In the genomic region with DNA sequence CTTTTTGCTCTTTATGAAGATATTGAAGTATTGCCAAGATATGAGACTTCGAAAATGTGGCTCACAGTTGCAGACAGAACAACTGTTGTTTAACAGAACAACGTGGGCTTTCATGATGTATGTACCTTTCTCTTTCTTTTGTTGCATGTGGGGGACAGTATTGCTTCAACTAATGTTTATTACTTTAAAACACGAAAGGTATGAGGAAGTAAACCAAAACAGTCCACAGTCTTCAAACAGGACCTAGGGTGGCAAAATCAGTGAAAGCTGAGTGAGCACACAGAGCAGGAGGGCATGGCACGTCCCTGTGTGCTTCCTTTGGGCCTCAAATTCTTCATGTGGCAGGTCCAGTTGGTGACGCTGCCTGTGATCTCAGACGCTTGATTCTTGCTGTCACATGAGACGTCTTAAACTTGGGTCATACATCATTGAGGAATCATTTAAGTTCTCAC, we compare ENCODE assay signal across 1 cellular context.
TF ChIP-seq lines count a peak whose summit lies in the region.

No MANE protein-coding gene starts in this region.

TF ChIP-seq in GM23338, 12 proteins besides CTCF, POLR2A, EP300 and RAD21:
- TF ChIP-seq EZH2phosphoT487 (IDR thresholded peaks at IDR 0.05; ENCODE audit: unreplicated experiment) (no peak), CREB1 (CRISPR knock-in tag; IDR thresholded peaks at IDR 0.05; ENCODE audit: low read depth) (no peak), POLR2AphosphoS5 (IDR thresholded peaks at IDR 0.05; ENCODE audit: low read depth) (no peak), ZNF331 (CRISPR knock-in tag; IDR thresholded peaks at IDR 0.05; ENCODE audit: low read depth) (no peak), ETS1 (IDR thresholded peaks at IDR 0.05) (no peak), REST (IDR thresholded peaks at IDR 0.05; ENCODE audit: unreplicated experiment) (no peak)
- TF ChIP-seq, protein P1, sequence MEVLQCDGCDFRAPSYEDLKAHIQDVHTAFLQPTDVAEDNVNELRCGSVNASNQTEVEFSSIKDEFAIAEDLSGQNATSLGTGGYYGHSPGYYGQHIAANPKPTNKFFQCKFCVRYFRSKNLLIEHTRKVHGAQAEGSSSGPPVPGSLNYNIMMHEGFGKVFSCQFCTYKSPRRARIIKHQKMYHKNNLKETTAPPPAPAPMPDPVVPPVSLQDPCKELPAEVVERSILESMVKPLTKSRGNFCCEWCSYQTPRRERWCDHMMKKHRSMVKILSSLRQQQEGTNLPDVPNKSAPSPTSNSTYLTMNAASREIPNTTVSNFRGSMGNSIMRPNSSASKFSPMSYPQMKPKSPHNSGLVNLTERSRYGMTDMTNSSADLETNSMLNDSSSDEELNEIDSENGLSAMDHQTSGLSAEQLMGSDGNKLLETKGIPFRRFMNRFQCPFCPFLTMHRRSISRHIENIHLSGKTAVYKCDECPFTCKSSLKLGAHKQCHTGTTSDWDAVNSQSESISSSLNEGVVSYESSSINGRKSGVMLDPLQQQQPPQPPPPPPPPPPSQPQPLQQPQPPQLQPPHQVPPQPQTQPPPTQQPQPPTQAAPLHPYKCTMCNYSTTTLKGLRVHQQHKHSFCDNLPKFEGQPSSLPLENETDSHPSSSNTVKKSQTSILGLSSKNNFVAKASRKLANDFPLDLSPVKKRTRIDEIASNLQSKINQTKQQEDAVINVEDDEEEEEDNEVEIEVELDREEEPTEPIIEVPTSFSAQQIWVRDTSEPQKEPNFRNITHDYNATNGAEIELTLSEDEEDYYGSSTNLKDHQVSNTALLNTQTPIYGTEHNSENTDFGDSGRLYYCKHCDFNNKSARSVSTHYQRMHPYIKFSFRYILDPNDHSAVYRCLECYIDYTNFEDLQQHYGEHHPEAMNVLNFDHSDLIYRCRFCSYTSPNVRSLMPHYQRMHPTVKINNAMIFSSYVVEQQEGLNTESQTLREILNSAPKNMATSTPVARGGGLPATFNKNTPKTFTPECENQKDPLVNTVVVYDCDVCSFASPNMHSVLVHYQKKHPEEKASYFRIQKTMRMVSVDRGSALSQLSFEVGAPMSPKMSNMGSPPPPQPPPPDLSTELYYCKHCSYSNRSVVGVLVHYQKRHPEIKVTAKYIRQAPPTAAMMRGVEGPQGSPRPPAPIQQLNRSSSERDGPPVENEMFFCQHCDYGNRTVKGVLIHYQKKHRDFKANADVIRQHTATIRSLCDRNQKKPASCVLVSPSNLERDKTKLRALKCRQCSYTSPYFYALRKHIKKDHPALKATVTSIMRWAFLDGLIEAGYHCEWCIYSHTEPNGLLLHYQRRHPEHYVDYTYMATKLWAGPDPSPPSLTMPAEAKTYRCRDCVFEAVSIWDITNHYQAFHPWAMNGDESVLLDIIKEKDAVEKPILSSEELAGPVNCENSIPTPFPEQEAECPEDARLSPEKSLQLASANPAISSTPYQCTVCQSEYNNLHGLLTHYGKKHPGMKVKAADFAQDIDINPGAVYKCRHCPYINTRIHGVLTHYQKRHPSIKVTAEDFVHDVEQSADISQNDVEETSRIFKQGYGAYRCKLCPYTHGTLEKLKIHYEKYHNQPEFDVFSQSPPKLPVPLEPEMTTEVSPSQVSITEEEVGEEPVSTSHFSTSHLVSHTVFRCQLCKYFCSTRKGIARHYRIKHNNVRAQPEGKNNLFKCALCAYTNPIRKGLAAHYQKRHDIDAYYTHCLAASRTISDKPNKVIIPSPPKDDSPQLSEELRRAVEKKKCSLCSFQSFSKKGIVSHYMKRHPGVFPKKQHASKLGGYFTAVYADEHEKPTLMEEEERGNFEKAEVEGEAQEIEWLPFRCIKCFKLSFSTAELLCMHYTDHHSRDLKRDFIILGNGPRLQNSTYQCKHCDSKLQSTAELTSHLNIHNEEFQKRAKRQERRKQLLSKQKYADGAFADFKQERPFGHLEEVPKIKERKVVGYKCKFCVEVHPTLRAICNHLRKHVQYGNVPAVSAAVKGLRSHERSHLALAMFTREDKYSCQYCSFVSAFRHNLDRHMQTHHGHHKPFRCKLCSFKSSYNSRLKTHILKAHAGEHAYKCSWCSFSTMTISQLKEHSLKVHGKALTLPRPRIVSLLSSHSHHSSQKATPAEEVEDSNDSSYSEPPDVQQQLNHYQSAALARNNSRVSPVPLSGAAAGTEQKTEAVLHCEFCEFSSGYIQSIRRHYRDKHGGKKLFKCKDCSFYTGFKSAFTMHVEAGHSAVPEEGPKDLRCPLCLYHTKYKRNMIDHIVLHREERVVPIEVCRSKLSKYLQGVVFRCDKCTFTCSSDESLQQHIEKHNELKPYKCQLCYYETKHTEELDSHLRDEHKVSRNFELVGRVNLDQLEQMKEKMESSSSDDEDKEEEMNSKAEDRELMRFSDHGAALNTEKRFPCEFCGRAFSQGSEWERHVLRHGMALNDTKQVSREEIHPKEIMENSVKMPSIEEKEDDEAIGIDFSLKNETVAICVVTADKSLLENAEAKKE (CRISPR knock-in tag; IDR thresholded peaks at IDR 0.05) = no peak
